6 cellular contexts compared by ENCODE assay signal in the genomic region with DNA sequence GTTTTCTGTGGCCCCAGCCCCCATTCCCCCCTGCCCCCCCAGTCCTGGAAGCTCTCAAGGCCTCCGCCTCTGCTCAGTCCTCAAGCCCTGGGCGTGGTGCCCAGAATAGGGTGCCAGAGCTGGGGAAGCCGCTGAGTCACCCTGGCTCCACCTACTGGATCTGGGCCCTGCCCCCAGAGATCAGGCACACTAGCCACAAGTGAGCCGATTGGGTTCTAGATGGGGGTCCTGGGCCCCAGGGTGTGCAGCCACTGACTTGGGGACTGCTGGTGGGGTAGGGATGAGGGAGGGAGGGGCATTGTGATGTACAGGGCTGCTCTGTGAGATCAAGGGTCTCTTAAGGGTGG.
A peak's percentile ranks its signal among the peaks of the same experiment; 100 is the strongest.
DNase-seq lines count a peak whose midpoint lies in the region; ATAC-seq lines count a peak whose summit lies in the region.

No MANE protein-coding gene starts in this region.

- DNase-seq in NCI-H2081 (lab: John Stamatoyannopoulos, UW) (peak; percentile 84), NCI-H2081 treated with DMSO at 0.1 percent for 48 hours (lab: John Stamatoyannopoulos, UW) (no peak), activated T-cell treated with anti-CD3 and anti-CD28 coated beads for 24 hours (ENCODE audit: low read depth) (peak; percentile 41), hepatic stellate cell (ENCODE audit: low spot score) (peak; percentile 99), superior temporal gyrus (ENCODE audit: extremely low spot score) (peak; percentile 96)

- ATAC-seq in GM21717 (IDR thresholded peaks at IDR 0.05; ENCODE audit: unreplicated experiment), result no peak
